Comparison of ENCODE assay signal across 8 cellular contexts in the genomic region with DNA sequence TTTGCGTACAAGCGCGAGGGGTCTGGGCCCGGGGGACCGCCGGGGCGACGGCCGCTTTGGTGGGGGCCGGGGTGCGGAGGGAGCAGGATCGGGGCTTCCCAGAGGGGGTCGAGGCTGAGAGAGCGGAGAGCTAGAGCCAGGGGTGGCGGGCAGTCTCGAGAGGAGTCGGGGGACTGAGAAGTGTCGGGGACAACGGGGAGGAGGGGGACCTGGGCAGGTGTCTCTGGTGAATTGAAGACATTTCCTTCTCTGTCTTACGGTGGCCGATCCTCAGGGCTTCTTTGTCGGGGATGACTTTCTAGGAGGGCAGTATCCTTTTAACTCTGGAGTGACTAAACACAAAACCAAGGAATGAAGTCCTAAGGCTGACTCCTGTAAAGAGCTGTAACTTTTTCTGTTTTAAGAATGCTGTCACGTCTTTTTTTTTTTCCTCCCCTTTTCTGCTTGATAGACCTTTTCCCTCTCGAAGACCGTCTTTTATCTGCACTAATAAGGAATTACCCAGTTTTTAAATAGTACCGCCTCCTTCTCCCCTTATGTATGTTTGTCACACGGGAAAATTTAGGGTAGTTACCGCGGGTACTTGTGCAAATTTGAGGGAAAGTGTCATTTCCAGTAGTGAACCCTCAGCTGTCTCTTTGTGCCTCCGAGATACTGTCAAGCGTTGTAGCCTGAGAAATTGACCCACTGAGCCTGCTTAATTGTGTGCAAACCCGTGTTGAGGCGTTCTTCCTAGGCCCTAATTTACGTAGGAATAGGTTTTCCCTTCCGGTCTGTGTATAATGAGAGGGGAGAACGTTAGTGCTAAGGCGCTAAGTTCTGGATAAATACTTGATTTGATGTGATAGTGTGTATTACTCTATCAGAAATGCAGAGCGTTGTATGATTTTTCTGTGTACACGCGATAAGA. TPM values are rescaled to one million over a fixed set of nuclear protein-coding genes. Genes with fewer than 3 reads are reported as not detected.
A peak's percentile ranks its signal among the peaks of the same experiment; 100 is the strongest.
DNase-seq lines count a peak whose midpoint lies in the region; ATAC-seq and TF ChIP-seq lines count a peak whose summit lies in the region.

No MANE protein-coding gene starts in this region.

- no peak for TF ChIP-seq CTCF in progenitor cell of endocrine pancreas (IDR thresholded peaks at IDR 0.05; ENCODE audit: unreplicated experiment)

- peaks cover 7% of the 10 kb centered on the region for H3K4me1 ChIP-seq in stomach smooth muscle (ENCODE audit: control insufficient read depth, insufficient read depth, low read length)

- peak; percentile 7 for ATAC-seq in left lobe of liver

- peak overlapping the region; percentile 89 for H3K27ac ChIP-seq in stomach smooth muscle (ENCODE audit: low read length)

- H3K27me3 ChIP-seq in stomach smooth muscle (ENCODE audit: control insufficient read depth in 1 of 2, insufficient read depth in 2 of 2, low read length in 2 of 2): no peaks in the 10 kb centered on the region

- H3K36me3 ChIP-seq in stomach smooth muscle (ENCODE audit: control insufficient read depth in 2 of 2, insufficient read depth in 2 of 2, low read length in 2 of 2): no peaks in the 10 kb centered on the region

- peak overlapping the region; percentile 87 to 96 for H3K9ac ChIP-seq in stomach smooth muscle (ENCODE audit: low read length in 2 of 2)

- H3K9me3 ChIP-seq in stomach smooth muscle (ENCODE audit: control insufficient read depth in 2 of 2, low read length in 2 of 2): no peaks in the 10 kb centered on the region

- H3K4me3 ChIP-seq in stomach smooth muscle (ENCODE audit: low read length in 2 of 2): peak overlapping the region; percentile 90 to 92

- DNase-seq in activated CD8-positive, alpha-beta memory T cell treated with anti-CD3 and anti-CD28 coated beads, Interleukin-2, amount 50 U/mL, for 4 hours: peak; percentile 40
- no peak for DNase-seq in activated CD8-positive, alpha-beta memory T cell treated with anti-CD3 and anti-CD28 coated beads, Interleukin-2, amount 50 U/mL, for 48 hours
- peak; percentile 53 for DNase-seq in HCEC 1CT
- DNase-seq in NCI-H345 treated with DMSO at 0.1 percent for 48 hours (lab: John Stamatoyannopoulos, UW; ENCODE audit: unreplicated experiment): peak; percentile 20
- DNase-seq in cerebellum (ENCODE audit: low spot score): peak; percentile 29
- DNase-seq in left lobe of liver (ENCODE audit: low spot score): no peak
- no peak for DNase-seq in progenitor cell of endocrine pancreas (ENCODE audit: low spot score, unreplicated experiment)

- H3K4me3 Mint-ChIP-seq in progenitor cell of endocrine pancreas (ENCODE audit: low read depth): no peak overlapping the region

- no peaks in the 10 kb centered on the region for H3K9me3 Mint-ChIP-seq in progenitor cell of endocrine pancreas (ENCODE audit: low read depth)

- no peaks in the 10 kb centered on the region for H3K27me3 Mint-ChIP-seq in progenitor cell of endocrine pancreas

- H3K27ac Mint-ChIP-seq in progenitor cell of endocrine pancreas: no peak overlapping the region

- no peaks in the 10 kb centered on the region for H3K36me3 Mint-ChIP-seq in progenitor cell of endocrine pancreas (ENCODE audit: insufficient read depth)

- H3K4me1 Mint-ChIP-seq in progenitor cell of endocrine pancreas (ENCODE audit: low read depth): peaks cover 15% of the 10 kb centered on the region

RNA-seq across cellular contexts. Expression of a gene that starts 0.9 kb away (rescaled TPM):
- total RNA-seq in cerebellum (91.4 TPM), left lobe of liver (17.1 TPM), progenitor cell of endocrine pancreas (57.3 and 60.4 TPM in 2 replicates)

Comparison
In these comparisons a context has a peak if more than half of its experiments do, and no peak if none do; other contexts are left out.
1. DNase-seq: peak in activated CD8-positive, alpha-beta memory T cell treated with anti-CD3 and anti-CD28 coated beads, Interleukin-2, amount 50 U/mL, for 4 hours (single experiment), HCEC 1CT (single experiment), NCI-H345 treated with DMSO at 0.1 percent for 48 hours (single experiment) and cerebellum (single experiment); none in activated CD8-positive, alpha-beta memory T cell treated with anti-CD3 and anti-CD28 coated beads, Interleukin-2, amount 50 U/mL, for 48 hours (single experiment), left lobe of liver (single experiment) and progenitor cell of endocrine pancreas (single experiment).